ENCODE assay signal across 8 cellular contexts in genomic region chr13:108074429-108074828, GRCh38.
DNase-seq lines count a peak whose midpoint lies in the region; ATAC-seq and TF ChIP-seq lines count a peak whose summit lies in the region.
"Not testable (repeated sequence)": the region's sequence is repeated elsewhere in the genome, so short reads cannot be mapped to it uniquely, and the experiment has no call there.

No MANE protein-coding gene starts in this region.

- not testable (repeated sequence) for H3K27me3 ChIP-seq in GM06990 (replicated peaks; ENCODE audit: control insufficient read depth, insufficient read depth, low read length); HCT116 (ENCODE audit: insufficient read depth, low read length); OCI-LY1 (ENCODE audit: insufficient read depth, low read length)
- H3K27me3 ChIP-seq in WERI-Rb-1 (ENCODE audit: insufficient read depth, low read depth, severe bottlenecking) = peaks cover 16% of the 10 kb centered on the region

- not testable (repeated sequence) for H3K4me2 ChIP-seq in HCT116 (ENCODE audit: low read length); OCI-LY1 (ENCODE audit: low read length)

- intact Hi-C loops in HCT116 (cut with micrococcal nuclease) = not testable (repeated sequence)

- not testable (repeated sequence) for H4K20me1 ChIP-seq in HCT116 (ENCODE audit: insufficient read depth); OCI-LY1 (ENCODE audit: insufficient read depth, low read length)

- not testable (repeated sequence) for ATAC-seq in HCT116

- POLR2A ChIA-PET in HCT116 (lab: Charles Lee) = not testable (repeated sequence)

- not testable (repeated sequence) for H3K4me1 ChIP-seq in HCT116 (ENCODE audit: control insufficient read depth in 1 of 2, insufficient read depth in 2 of 2, low read length in 2 of 2); OCI-LY1 (ENCODE audit: insufficient read depth, low read length, severe bottlenecking)

- H3K9me2 ChIP-seq in HCT116 (ENCODE audit: insufficient read depth); OCI-LY1 (ENCODE audit: low read depth, low read length): not testable (repeated sequence)

- TF ChIP-seq CTCF in GM06990 (IDR thresholded peaks at IDR 0.05; ENCODE audit: insufficient read depth, low read length, poor library complexity, severe bottlenecking) (peak; percentile 8), HCT116 (IDR thresholded peaks at IDR 0.05 in 2 of 3, conservative IDR thresholded peaks at IDR 0.05 in 1 of 3; ENCODE audit: borderline replicate concordance in 1 of 3, insufficient read depth in 1 of 3, low read depth in 2 of 3, low read length in 2 of 3) (peak in 2 of 3 experiments; percentile 27 to 29; a peak in 3 of 6 replicates), OCI-LY1 (IDR thresholded peaks at IDR 0.05; ENCODE audit: low read length) (peak; percentile 16; the same call in 1 of the 2 replicates), WERI-Rb-1 (IDR thresholded peaks at IDR 0.05; ENCODE audit: low read depth, low read length) (peak; percentile 15), choroid plexus epithelial cell (conservative IDR thresholded peaks at IDR 0.05; ENCODE audit: low read depth, low read length) (peak; percentile 49), retinal pigment epithelial cell (conservative IDR thresholded peaks at IDR 0.05; ENCODE audit: low read depth, low read length) (peak; percentile 40)

- CTCF ChIA-PET in HCT116 (lab: Charles Lee) = not testable (repeated sequence)

- peaks cover 4 to 16% of the 10 kb centered on the region in 2 experiments; a peak in 2 of 4 replicates for H3K9me3 ChIP-seq in HCT116 (ENCODE audit: control insufficient read depth in 1 of 2, insufficient read depth in 1 of 2, low read depth in 1 of 2, low read length in 2 of 2)
- H3K9me3 ChIP-seq in OCI-LY1 (ENCODE audit: low read length); WERI-Rb-1 (ENCODE audit: severe bottlenecking): not testable (repeated sequence)

- not testable (repeated sequence) for H3K79me2 ChIP-seq in HCT116 (ENCODE audit: insufficient read depth, low read length); OCI-LY1 (ENCODE audit: insufficient read depth, low read length)

- not testable (repeated sequence) for BruUV-seq in HCT116 (replicated peaks; lab: Mats Ljungman, UMichigan)

- in situ Hi-C loops in ACHN (cut with HindIII; ENCODE audit: low pct_ligation_motif_present, low pct_unique_long_range_greater_than_20kb, low sequenced_read_pairs) = not testable (repeated sequence)

- not testable (repeated sequence) for H3K36me3 ChIP-seq in GM06990 (ENCODE audit: control insufficient read depth, insufficient read depth, low read length); HCT116 (ENCODE audit: control insufficient read depth in 1 of 2, insufficient read depth in 2 of 2, low read length in 2 of 2); OCI-LY1 (ENCODE audit: insufficient read depth, low read length); WERI-Rb-1

- DNase-seq in ACHN (peak; percentile 1), choroid plexus epithelial cell (ENCODE audit: low read depth) (peak; percentile 6), iris pigment epithelial cell (ENCODE audit: low read depth) (peak; percentile 4)
- not testable (repeated sequence) for DNase-seq in GM06990 (ENCODE audit: extremely low read depth, insufficient read length); HCT116 (ENCODE audit: low read depth, low spot score); WERI-Rb-1; retinal pigment epithelial cell (ENCODE audit: low read depth)

- H3K27ac ChIP-seq in HCT116 (ENCODE audit: low read depth, low read length); OCI-LY1 (ENCODE audit: low read depth, low read length, poor library complexity, severe bottlenecking); WERI-Rb-1: not testable (repeated sequence)

- not testable (repeated sequence) for H3K4me3 ChIP-seq in GM06990 (replicated peaks; ENCODE audit: low read depth, low read length); HCT116 (replicated peaks in 1 of 2; ENCODE audit: low read depth in 1 of 2, low read length in 2 of 2); OCI-LY1 (ENCODE audit: low read depth, low read length, poor library complexity, severe bottlenecking); WERI-Rb-1 (ENCODE audit: low read depth, low read length); choroid plexus epithelial cell (ENCODE audit: low read depth, low read length); retinal pigment epithelial cell (ENCODE audit: low read length)

- TF ChIP-seq RAD21 in HCT116 (IDR thresholded peaks at IDR 0.05; ENCODE audit: low read depth) = not testable (repeated sequence)

- H3K9ac ChIP-seq in HCT116 (ENCODE audit: low read length); OCI-LY1 (ENCODE audit: low read length): not testable (repeated sequence)

- not testable (repeated sequence) for TF ChIP-seq POLR2A in HCT116 (IDR thresholded peaks at IDR 0.05; ENCODE audit: borderline replicate concordance, extremely low read depth, insufficient read depth, insufficient read length)

- RAD21 ChIA-PET in HCT116 (lab: Charles Lee; ENCODE audit: low non-redundant PET in 1 of 2, low total read pairs in 2 of 2, uncharacterized antibody in 2 of 2, unreplicated experiment in 2 of 2) = not testable (repeated sequence)

- not testable (repeated sequence) for H3F3A ChIP-seq in OCI-LY1 (ENCODE audit: insufficient read depth, low read length)

- H2AFZ ChIP-seq in HCT116 (ENCODE audit: low read depth, low read length, poor library complexity, severe bottlenecking); OCI-LY1 (ENCODE audit: low read length): not testable (repeated sequence)
